Comparison of ENCODE assay signal across 13 cellular contexts in the genomic region with DNA sequence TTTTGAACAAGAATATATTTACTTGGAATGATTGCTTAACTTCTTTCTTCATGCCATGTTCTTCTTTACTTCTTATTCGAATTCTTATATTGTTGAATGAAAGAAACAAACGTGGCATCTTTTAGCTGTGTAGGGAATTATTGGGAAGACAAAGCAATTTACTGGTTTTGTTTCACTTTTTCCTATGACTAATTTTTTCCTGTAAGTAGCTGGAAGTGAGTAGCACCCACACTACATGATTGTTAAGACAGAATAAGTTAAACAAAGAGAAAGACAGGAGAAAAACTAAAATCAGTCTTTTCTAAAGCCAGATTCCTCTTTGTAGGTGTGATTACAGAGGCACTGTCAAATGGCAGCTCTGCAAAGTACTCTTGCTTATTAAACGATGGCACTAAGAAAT.
DNase-seq lines count a peak whose midpoint lies in the region; ATAC-seq, FAIRE-seq and TF ChIP-seq lines count a peak whose summit lies in the region.
"Had no signal": no experiment of that assay in that cellular context is flagged by ENCODE, and none has a peak within 500 bp of the region (broad histone marks: within the 10 kb centered on the region; RNA-seq: fewer than 3 reads in every experiment).

No MANE protein-coding gene starts in this region.

- peak; percentile 35 for FAIRE-seq in endothelial cell of umbilical vein (lab: Jason Lieb, UNC)
- FAIRE-seq: A549, K562 had no signal

- no peaks in the 10 kb centered on the region for H3K36me3 Mint-ChIP-seq in GM23338 (ENCODE audit: low read depth)
- no peaks in the 10 kb centered on the region for H3K36me3 Mint-ChIP-seq in Caco-2 (ENCODE audit: insufficient read depth, unreplicated experiment)

- no peak for TF ChIP-seq EP300 in tibial nerve (IDR thresholded peaks at IDR 0.05)

- no peak overlapping the region for H3K27ac ChIP-seq in GM23338 (ENCODE audit: low read depth)
- no peak overlapping the region for H3K27ac ChIP-seq in endothelial cell of umbilical vein (ENCODE audit: insufficient read depth, low read depth, low read length)
- H3K27ac ChIP-seq in tibial nerve: no peak overlapping the region
- H3K27ac ChIP-seq: A549, HL-60 had no signal

- H3K9me3 Mint-ChIP-seq in GM23338 (peaks cover 6% of the 10 kb centered on the region; the same call in 2 of the 3 replicates), Caco-2 (ENCODE audit: unreplicated experiment) (no peaks in the 10 kb centered on the region)

- dilution Hi-C loops in endothelial cell of umbilical vein (cut with MboI; ENCODE audit: extremely low pct_ligation_motif_present, low sequenced_read_pairs): no loop called here

- TF ChIP-seq POLR2A in endothelial cell of umbilical vein (IDR thresholded peaks at IDR 0.05; ENCODE audit: low read depth, low read length) (no peak), tibial nerve (IDR thresholded peaks at IDR 0.05) (no peak)

- intact Hi-C loops in endothelial cell of umbilical vein (cut with micrococcal nuclease) (no loop called here), Caco-2 (cut with micrococcal nuclease; ENCODE audit: unreplicated experiment) (no loop called here)

- no peak overlapping the region for H3K4me3 ChIP-seq in GM23338
- no peak overlapping the region for H3K4me3 ChIP-seq in endothelial cell of umbilical vein (replicated peaks in 1 of 3; ENCODE audit: insufficient read depth in 1 of 3, low read depth in 1 of 3, low read length in 3 of 3)
- H3K4me3 ChIP-seq in tibial nerve: no peak overlapping the region
- no peak overlapping the region for H3K4me3 ChIP-seq in Caco-2 (ENCODE audit: low read depth, low read length)
- H3K4me3 ChIP-seq: A549, K562 had no signal

- no peak overlapping the region for H3K4me3 Mint-ChIP-seq in GM23338
- no peak overlapping the region for H3K4me3 Mint-ChIP-seq in Caco-2 (ENCODE audit: unreplicated experiment)

- no peaks in the 10 kb centered on the region for H4K20me1 ChIP-seq in GM23338 (replicated peaks; ENCODE audit: insufficient read depth)
- H4K20me1 ChIP-seq in endothelial cell of umbilical vein (replicated peaks; ENCODE audit: control insufficient read depth, extremely low read depth, insufficient read depth, low read length): no peaks in the 10 kb centered on the region

- H3K36me3 ChIP-seq in GM23338 (ENCODE audit: insufficient read depth): no peaks in the 10 kb centered on the region
- no peaks in the 10 kb centered on the region for H3K36me3 ChIP-seq in endothelial cell of umbilical vein (ENCODE audit: control insufficient read depth in 2 of 2, extremely low read depth in 1 of 2, insufficient read depth in 2 of 2, low read length in 2 of 2)
- no peaks in the 10 kb centered on the region for H3K36me3 ChIP-seq in tibial nerve
- H3K36me3 ChIP-seq in Caco-2 (ENCODE audit: control insufficient read depth, insufficient read depth, low read length): no peaks in the 10 kb centered on the region

- no peak overlapping the region for H3K9ac ChIP-seq in endothelial cell of umbilical vein (replicated peaks; ENCODE audit: extremely low read depth, insufficient read depth, low read length)

- POLR2A ChIA-PET in endothelial cell of umbilical vein (lab: Charles Lee) (no interaction called here), Caco-2 (lab: Charles Lee) (no interaction called here)

- no peaks in the 10 kb centered on the region for H3K79me2 ChIP-seq in GM23338 (replicated peaks; ENCODE audit: insufficient read depth)
- H3K79me2 ChIP-seq in endothelial cell of umbilical vein (ENCODE audit: control insufficient read depth, insufficient read depth, low read length): no peaks in the 10 kb centered on the region

- H3K4me1 ChIP-seq in GM23338 (ENCODE audit: insufficient read depth): no peaks in the 10 kb centered on the region
- peaks cover 3% of the 10 kb centered on the region for H3K4me1 ChIP-seq in endothelial cell of umbilical vein (ENCODE audit: control insufficient read depth, extremely low read depth, insufficient read depth, low read length)
- H3K4me1 ChIP-seq in tibial nerve: no peaks in the 10 kb centered on the region
- H3K4me1 ChIP-seq in Caco-2: no peaks in the 10 kb centered on the region
- H3K4me1 ChIP-seq: A549 had no signal

- no peak overlapping the region for H3K27ac Mint-ChIP-seq in GM23338
- H3K27ac Mint-ChIP-seq in Caco-2 (ENCODE audit: unreplicated experiment): no peak overlapping the region

- H3F3A ChIP-seq in GM23338 (replicated peaks; ENCODE audit: low read depth): no peaks in the 10 kb centered on the region

- CTCF ChIA-PET in endothelial cell of umbilical vein (lab: Charles Lee): no interaction called here
- CTCF ChIA-PET in Caco-2 (lab: Charles Lee): no interaction called here

- H3K27me3 ChIP-seq in GM23338 (ENCODE audit: insufficient read depth) (no peaks in the 10 kb centered on the region), endothelial cell of umbilical vein (ENCODE audit: control insufficient read depth in 2 of 2, insufficient read depth in 2 of 2, low read length in 2 of 2) (no peaks in the 10 kb centered on the region), tibial nerve (no peaks in the 10 kb centered on the region), Caco-2 (replicated peaks; ENCODE audit: control insufficient read depth, insufficient read depth, low read length) (no peaks in the 10 kb centered on the region)

- BruUV-seq in endothelial cell of umbilical vein (replicated peaks; lab: Mats Ljungman, UMichigan) (no TSS peak), Caco-2 (replicated peaks; lab: Mats Ljungman, UMichigan) (no TSS peak)

- H3K27me3 Mint-ChIP-seq in GM23338 (ENCODE audit: insufficient read depth, low read depth, poor library complexity) (no peaks in the 10 kb centered on the region), Caco-2 (ENCODE audit: insufficient read depth, unreplicated experiment) (peaks cover 5% of the 10 kb centered on the region)

- no peak overlapping the region for H3K4me2 ChIP-seq in GM23338
- peak overlapping the region; percentile 42 for H3K4me2 ChIP-seq in endothelial cell of umbilical vein (ENCODE audit: insufficient read depth, low read length)
- H3K4me2 ChIP-seq: A549 had no signal

- ATAC-seq in GM23338: no peak
- ATAC-seq: A549, K562 had no signal

- H2AFZ ChIP-seq in GM23338 (peak overlapping the region; percentile 39; the same call in 1 of the 2 replicates), endothelial cell of umbilical vein (ENCODE audit: low read depth, low read length) (peak overlapping the region; percentile 36)

- DNase-seq in GM23338 (ENCODE audit: low spot score): no peak
- peak; percentile 40 for DNase-seq in OCI-M1 (lab: John Stamatoyannopoulos, UW)
- peak; percentile 72 for DNase-seq in endothelial cell of umbilical vein (ENCODE audit: low read depth, low spot score)
- peak; percentile 29 for DNase-seq in renal cortical epithelial cell (ENCODE audit: low read depth)
- no peak for DNase-seq in tibial nerve (ENCODE audit: low spot score in 2 of 2)
- no peak for DNase-seq in Caco-2
- no peak for DNase-seq in LoVo (ENCODE audit: low spot score)
- DNase-seq: COR-L47, NCI-H146, NCI-H2081 had no signal

- H3K9me2 ChIP-seq in GM23338 (ENCODE audit: insufficient read depth): peaks cover 2% of the 10 kb centered on the region; the same call in 1 of the 2 replicates

- H3K4me1 Mint-ChIP-seq in GM23338: no peaks in the 10 kb centered on the region
- H3K4me1 Mint-ChIP-seq in Caco-2 (ENCODE audit: low read depth, unreplicated experiment): no peaks in the 10 kb centered on the region

- TF ChIP-seq CTCF in GM23338 (conservative IDR thresholded peaks at IDR 0.05; ENCODE audit: low read depth in 2 of 2) (no peak), endothelial cell of umbilical vein (IDR thresholded peaks at IDR 0.05; ENCODE audit: extremely low read depth in 1 of 2, insufficient read depth in 1 of 2, low read depth in 1 of 2, low read length in 2 of 2) (no peak), tibial nerve (IDR thresholded peaks at IDR 0.05) (no peak), Caco-2 (IDR thresholded peaks at IDR 0.05; ENCODE audit: insufficient read depth in 1 of 2, low read depth in 1 of 2, low read length in 1 of 2, severe bottlenecking in 1 of 2, unreplicated experiment in 1 of 2) (no peak)

- H3K9me3 ChIP-seq in endothelial cell of umbilical vein (replicated peaks; ENCODE audit: control insufficient read depth, insufficient read depth, low read length): no peaks in the 10 kb centered on the region
- no peaks in the 10 kb centered on the region for H3K9me3 ChIP-seq in tibial nerve
- H3K9me3 ChIP-seq in Caco-2: no peaks in the 10 kb centered on the region
- H3K9me3 ChIP-seq: A549 had no signal

- H3K9me1 ChIP-seq in endothelial cell of umbilical vein (replicated peaks; ENCODE audit: control insufficient read depth, extremely low read depth, insufficient read depth, low read length): no peaks in the 10 kb centered on the region

- WGBS in tibial nerve, 2 donors: 35 to 62% methylated on average over 3 of the region's 3 CpGs

TF ChIP-seq in endothelial cell of umbilical vein, 7 proteins besides CTCF, POLR2A, EP300 and RAD21:
- TF ChIP-seq JUN (IDR thresholded peaks at IDR 0.05; ENCODE audit: borderline replicate concordance, insufficient read depth, insufficient read length, low read depth): peak; percentile 6
- peak; percentile 11 for TF ChIP-seq FOS (IDR thresholded peaks at IDR 0.05; ENCODE audit: borderline replicate concordance, insufficient read depth, low read length)
- TF ChIP-seq, protein P1, sequence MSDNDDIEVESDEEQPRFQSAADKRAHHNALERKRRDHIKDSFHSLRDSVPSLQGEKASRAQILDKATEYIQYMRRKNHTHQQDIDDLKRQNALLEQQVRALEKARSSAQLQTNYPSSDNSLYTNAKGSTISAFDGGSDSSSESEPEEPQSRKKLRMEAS (IDR thresholded peaks at IDR 0.05; ENCODE audit: insufficient read depth, insufficient read length): no peak
TF ChIP-seq in endothelial cell of umbilical vein: peak in this region for 2.

Comparison
In these comparisons a context has a peak if more than half of its experiments do, and no peak if none do; other contexts are left out.
1. DNase-seq: peak in OCI-M1 (single experiment), endothelial cell of umbilical vein (single experiment) and renal cortical epithelial cell (single experiment); none in GM23338 (single experiment), tibial nerve (0 of 2), Caco-2 (0 of 2) and LoVo (single experiment).